In genomic region chr15:76843269-76843668, GRCh38 we compare ENCODE assay signal across 36 cellular contexts.
"Had no signal": no experiment of that assay in that cellular context is flagged by ENCODE, and none has a peak within 500 bp of the region (broad histone marks: within the 10 kb centered on the region; RNA-seq: fewer than 3 reads in every experiment).

No MANE protein-coding gene starts in this region.

- H3K27ac Mint-ChIP-seq: activated B cell treated with CpG ODN at 0.5 μM for 24 hours; activated CD8-positive, alpha-beta memory T cell treated with anti-CD3 and anti-CD28 coated beads, Interleukin-2, amount 10 ng/mL, durations not matched to agents 7 days and 5 days; activated CD8-positive, alpha-beta T cell treated with anti-CD3 and anti-CD28 coated beads for 36 hours; activated naive CD4-positive, alpha-beta T cell treated with anti-CD3 and anti-CD28 coated beads for 36 hours; activated naive CD8-positive, alpha-beta T cell treated with anti-CD3 and anti-CD28 coated beads for 36 hours; activated naive CD8-positive, alpha-beta T cell treated with anti-CD3 and anti-CD28 coated beads, Interleukin-2, amount 50 U/mL, for 24 hours; activated T-helper 1 cell treated with anti-CD3 and anti-CD28 coated beads, Interleukin-12 subunit alpha, Interleukin-12 subunit beta, Interleukin-2, Interleukin-4 antibody, amounts not matched to agents 30 ng/mL and 10 ng/mL and 1 ng/mL, durations not matched to agents 14 hours and 24 hours and 36 hours; activated T-helper 2 cell treated with anti-CD3 and anti-CD28 coated beads, Interferon-gamma antibody, Interleukin-2, Interleukin-4, amounts not matched to agents 10 μg/mL and 5 μg/mL and 100 μg/mL, durations not matched to agents 14 hours and 24 hours and 36 hours; T-helper 2 cell treated with Interferon-gamma antibody and Interleukin-4, amounts not matched to agents 5 μg/mL and 100 μg/mL, for 36 hours had no signal

- H3K27ac ChIP-seq: adrenal gland, body of pancreas, esophagus muscularis mucosa, foreskin keratinocyte, gastrocnemius medialis, heart right ventricle, WERI-Rb-1 had no signal

- H3K27me3 ChIP-seq: adrenal gland, body of pancreas, esophagus muscularis mucosa, foreskin keratinocyte, gastrocnemius medialis, heart right ventricle had no signal

- DNase-seq: activated B cell treated with CpG ODN at 0.5 μM for 24 hours; activated CD4-positive, alpha-beta T cell treated with anti-CD3 and anti-CD28 coated beads for 48 hours; activated CD4-positive, alpha-beta T cell treated with anti-CD3 and anti-CD28 coated beads, Interleukin-2, amount 50 U/mL, for 1 hour; activated CD4-positive, alpha-beta T cell treated with anti-CD3 and anti-CD28 coated beads, Interleukin-2, amount 50 U/mL, for 48 hours; activated CD8-positive, alpha-beta memory T cell treated with anti-CD3 and anti-CD28 coated beads, Interleukin-2, amount 10 ng/mL, durations not matched to agents 7 days and 5 days; activated CD8-positive, alpha-beta memory T cell treated with anti-CD3 and anti-CD28 coated beads, Interleukin-2, amount 50 U/mL, for 4 hours; activated CD8-positive, alpha-beta T cell treated with anti-CD3 and anti-CD28 coated beads for 36 hours; activated effector memory CD4-positive, alpha-beta T cell treated with anti-CD3 and anti-CD28 coated beads, Interleukin-2, amount 50 U/mL, for 16 hours; activated naive CD4-positive, alpha-beta T cell treated with anti-CD3 and anti-CD28 coated beads for 36 hours; activated naive CD8-positive, alpha-beta T cell treated with anti-CD3 and anti-CD28 coated beads for 36 hours; activated naive CD8-positive, alpha-beta T cell treated with anti-CD3 and anti-CD28 coated beads, Interleukin-2, amount 50 U/mL, for 24 hours; activated T-cell treated with anti-CD3 and anti-CD28 coated beads, Interleukin-2, amount 50 U/mL, for 1 hour; activated T-cell treated with anti-CD3 and anti-CD28 coated beads, Interleukin-2, amount 50 U/mL, for 48 hours; adrenal gland; amygdala; aorta; body of pancreas; caudate nucleus; cortex of kidney; dermis blood vessel endothelial cell; effector CD4-positive, alpha-beta T cell; effector memory CD8-positive, alpha-beta T cell; erythroblast; foreskin keratinocyte; gastrocnemius medialis; heart right ventricle; T-helper 17 cell; T1000; WERI-Rb-1 had no signal

- H3K4me3 Mint-ChIP-seq: activated B cell treated with CpG ODN at 0.5 μM for 24 hours; activated CD8-positive, alpha-beta memory T cell treated with anti-CD3 and anti-CD28 coated beads, Interleukin-2, amount 10 ng/mL, durations not matched to agents 7 days and 5 days; activated CD8-positive, alpha-beta T cell treated with anti-CD3 and anti-CD28 coated beads for 36 hours; activated naive CD4-positive, alpha-beta T cell treated with anti-CD3 and anti-CD28 coated beads for 36 hours; activated naive CD4-positive, alpha-beta T cell treated with anti-CD3 and anti-CD28 coated beads, Interleukin-2, amount 50 U/mL, for 24 hours; activated naive CD8-positive, alpha-beta T cell treated with anti-CD3 and anti-CD28 coated beads for 36 hours; activated naive CD8-positive, alpha-beta T cell treated with anti-CD3 and anti-CD28 coated beads, Interleukin-2, amount 50 U/mL, for 24 hours; activated T-helper 1 cell treated with anti-CD3 and anti-CD28 coated beads, Interleukin-12 subunit alpha, Interleukin-12 subunit beta, Interleukin-2, Interleukin-4 antibody, amounts not matched to agents 30 ng/mL and 10 ng/mL and 1 ng/mL, durations not matched to agents 14 hours and 24 hours and 36 hours; effector memory CD8-positive, alpha-beta T cell; T-helper 17 cell; T-helper 2 cell treated with Interferon-gamma antibody and Interleukin-4, amounts not matched to agents 5 μg/mL and 100 μg/mL, for 36 hours had no signal

- FAIRE-seq: colon had no signal

- H3K9me3 ChIP-seq: adrenal gland, body of pancreas, esophagus muscularis mucosa, gastrocnemius medialis had no signal

- ATAC-seq: activated CD4-positive, CD25-positive, alpha-beta regulatory T cell treated with anti-CD3 and anti-CD28 coated beads, Interleukin-2, amount 50 U/mL, for 24 hours; activated CD8-positive, alpha-beta memory T cell treated with anti-CD3 and anti-CD28 coated beads, Interleukin-2, amount 10 ng/mL, durations not matched to agents 7 days and 5 days; activated CD8-positive, alpha-beta T cell treated with anti-CD3 and anti-CD28 coated beads for 36 hours; activated naive CD8-positive, alpha-beta T cell treated with anti-CD3 and anti-CD28 coated beads, Interleukin-2, amount 50 U/mL, for 24 hours; body of pancreas; effector memory CD8-positive, alpha-beta T cell; foreskin keratinocyte; gastrocnemius medialis; heart right ventricle; T-helper 17 cell had no signal

- H3K4me3 ChIP-seq: adrenal gland, body of pancreas, esophagus muscularis mucosa, gastrocnemius medialis, heart right ventricle had no signal

- H3K4me1 ChIP-seq: body of pancreas, gastrocnemius medialis had no signal

- H3K36me3 ChIP-seq: adrenal gland, gastrocnemius medialis, WERI-Rb-1 had no signal

- H3K27me3 Mint-ChIP-seq: activated B cell treated with CpG ODN at 0.5 μM for 24 hours; activated CD8-positive, alpha-beta memory T cell treated with anti-CD3 and anti-CD28 coated beads, Interleukin-2, amount 10 ng/mL, durations not matched to agents 7 days and 5 days; activated CD8-positive, alpha-beta T cell treated with anti-CD3 and anti-CD28 coated beads for 36 hours; activated naive CD4-positive, alpha-beta T cell treated with anti-CD3 and anti-CD28 coated beads, Interleukin-2, amount 50 U/mL, for 24 hours; activated naive CD8-positive, alpha-beta T cell treated with anti-CD3 and anti-CD28 coated beads for 36 hours; activated naive CD8-positive, alpha-beta T cell treated with anti-CD3 and anti-CD28 coated beads, Interleukin-2, amount 50 U/mL, for 24 hours; effector memory CD8-positive, alpha-beta T cell; T-helper 17 cell had no signal

- H3K9me3 Mint-ChIP-seq: activated B cell treated with CpG ODN at 0.5 μM for 24 hours; activated CD8-positive, alpha-beta T cell treated with anti-CD3 and anti-CD28 coated beads for 36 hours; activated naive CD4-positive, alpha-beta T cell treated with anti-CD3 and anti-CD28 coated beads for 36 hours; activated naive CD4-positive, alpha-beta T cell treated with anti-CD3 and anti-CD28 coated beads, Interleukin-2, amount 50 U/mL, for 24 hours; activated naive CD8-positive, alpha-beta T cell treated with anti-CD3 and anti-CD28 coated beads for 36 hours; activated naive CD8-positive, alpha-beta T cell treated with anti-CD3 and anti-CD28 coated beads, Interleukin-2, amount 50 U/mL, for 24 hours; activated T-helper 1 cell treated with anti-CD3 and anti-CD28 coated beads, Interleukin-12 subunit alpha, Interleukin-12 subunit beta, Interleukin-2, Interleukin-4 antibody, amounts not matched to agents 30 ng/mL and 10 ng/mL and 1 ng/mL, durations not matched to agents 14 hours and 24 hours and 36 hours; effector memory CD8-positive, alpha-beta T cell; T-helper 2 cell treated with Interferon-gamma antibody and Interleukin-4, amounts not matched to agents 5 μg/mL and 100 μg/mL, for 36 hours had no signal
